27 cellular contexts compared by ENCODE assay signal in the genomic region with DNA sequence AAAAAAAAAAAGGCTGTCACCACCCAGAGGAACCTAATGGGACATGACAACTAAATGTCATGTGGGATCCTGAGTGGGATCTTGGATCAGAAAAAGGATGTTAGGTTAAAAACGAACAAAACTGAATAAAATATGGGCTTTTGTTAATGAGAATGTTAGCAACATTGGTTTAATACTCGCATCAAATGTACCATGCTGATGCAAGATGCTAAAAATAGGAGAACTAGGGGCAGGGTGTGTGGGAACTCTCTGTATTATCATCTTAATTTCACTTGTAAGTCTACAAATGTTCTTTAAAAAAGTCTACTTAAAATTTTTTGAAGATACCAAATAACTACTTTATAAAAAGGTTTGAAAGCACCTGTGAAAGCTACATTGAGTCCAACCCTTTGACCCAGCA.
"Had no signal": no experiment of that assay in that cellular context is flagged by ENCODE, and none has a peak within 500 bp of the region (broad histone marks: within the 10 kb centered on the region; RNA-seq: fewer than 3 reads in every experiment).

No MANE protein-coding gene starts in this region.

- ATAC-seq: activated naive CD4-positive, alpha-beta T cell treated with anti-CD3 and anti-CD28 coated beads, Interleukin-2, amount 50 U/mL, for 72 hours; activated naive CD8-positive, alpha-beta T cell treated with anti-CD3 and anti-CD28 coated beads, Interleukin-2, amount 50 U/mL, for 24 hours; activated T-cell treated with anti-CD3 and anti-CD28 coated beads, Interleukin-2, amount 50 U/mL, for 4 hours; activated T-cell treated with anti-CD3 and anti-CD28 coated beads, Interleukin-2, amount 50 U/mL, for 72 hours; activated T-helper 17 cell treated with anti-CD3 and anti-CD28 coated beads, Interleukin-2, amount 50 U/mL, for 72 hours; body of pancreas had no signal

- DNase-seq: activated effector memory CD4-positive, alpha-beta T cell treated with anti-CD3 and anti-CD28 coated beads, Interleukin-2, amount 50 U/mL, for 16 hours; activated effector memory CD4-positive, alpha-beta T cell treated with Interleukin-2 at 50 U/mL for 16 hours; activated gamma-delta T cell; activated gamma-delta T cell treated with Interleukin-2 at 50 U/mL for 16 hours; activated naive CD4-positive, alpha-beta T cell; activated naive CD4-positive, alpha-beta T cell treated with anti-CD3 and anti-CD28 coated beads for 36 hours; activated naive CD4-positive, alpha-beta T cell treated with anti-CD3 and anti-CD28 coated beads, Interleukin-2, amount 10 ng/mL, durations not matched to agents 7 days and 5 days; activated naive CD4-positive, alpha-beta T cell treated with anti-CD3 and anti-CD28 coated beads, Interleukin-2, amount 50 U/mL, for 16 hours; activated naive CD4-positive, alpha-beta T cell treated with Interleukin-2 at 50 U/mL for 16 hours; activated naive CD8-positive, alpha-beta T cell treated with anti-CD3 and anti-CD28 coated beads for 36 hours; activated naive CD8-positive, alpha-beta T cell treated with anti-CD3 and anti-CD28 coated beads, Interleukin-2, amount 10 ng/mL, durations not matched to agents 7 days and 5 days; activated naive CD8-positive, alpha-beta T cell treated with anti-CD3 and anti-CD28 coated beads, Interleukin-2, amount 50 U/mL, for 24 hours; activated T-cell treated with anti-CD3 and anti-CD28 coated beads, Interleukin-2, amount 50 U/mL, for 1 hour; activated T-cell treated with anti-CD3 and anti-CD28 coated beads, Interleukin-2, amount 50 U/mL, for 24 hours; activated T-cell treated with anti-CD3 and anti-CD28 coated beads, Interleukin-2, amount 50 U/mL, for 4 hours; activated T-cell treated with anti-CD3 and anti-CD28 coated beads, Interleukin-2, amount 50 U/mL, for 48 hours; activated T-cell treated with anti-CD3 and anti-CD28 coated beads, Interleukin-2, amount 50 U/mL, for 72 hours; adrenal gland; amniotic stem cell; amygdala; anterior cingulate cortex; body of pancreas; brain microvascular endothelial cell; central memory CD4-positive, alpha-beta T cell; cerebellar nuclear complex had no signal
